1 cellular context compared by ENCODE assay signal in genomic region chr7:73839290-73839689, GRCh38.
TF ChIP-seq lines count a peak whose summit lies in the region.

No MANE protein-coding gene starts in this region.

TF ChIP-seq in HepG2, 621 proteins besides CTCF, POLR2A, EP300 and RAD21 (continued from another document):
- TF ChIP-seq ZNF337 (CRISPR knock-in tag; IDR thresholded peaks at IDR 0.05; ENCODE audit: borderline replicate concordance, low read depth) (no peak), NR2F2 (IDR thresholded peaks at IDR 0.05; ENCODE audit: borderline replicate concordance, low read depth) (peak; percentile 67), SMAD3 (CRISPR knock-in tag; IDR thresholded peaks at IDR 0.05) (no peak), ZMYM2 (CRISPR knock-in tag; IDR thresholded peaks at IDR 0.05) (0 out of 2 replicates have a peak, but pooled peaks have one; percentile 40), SP1 (IDR thresholded peaks at IDR 0.05) (no peak), SP1 (CRISPR knock-in tag; IDR thresholded peaks at IDR 0.05) (no peak), ZBTB33 (CRISPR knock-in tag; IDR thresholded peaks at IDR 0.05) (peak; percentile 49; the same call in 1 of the 2 replicates), ZNF879 (CRISPR knock-in tag; IDR thresholded peaks at IDR 0.05) (no peak), ZNF451 (CRISPR knock-in tag; IDR thresholded peaks at IDR 0.05) (no peak), ZFP62 (CRISPR knock-in tag; IDR thresholded peaks at IDR 0.05) (no peak), CSRNP2 (CRISPR knock-in tag; conservative IDR thresholded peaks at IDR 0.05; ENCODE audit: low read depth) (no peak), ZNF639 (CRISPR knock-in tag; conservative IDR thresholded peaks at IDR 0.05) (no peak), E2F5 (CRISPR knock-in tag; conservative IDR thresholded peaks at IDR 0.05) (no peak)
TF ChIP-seq in HepG2: peak in this region for 29.
